In the genomic region with DNA sequence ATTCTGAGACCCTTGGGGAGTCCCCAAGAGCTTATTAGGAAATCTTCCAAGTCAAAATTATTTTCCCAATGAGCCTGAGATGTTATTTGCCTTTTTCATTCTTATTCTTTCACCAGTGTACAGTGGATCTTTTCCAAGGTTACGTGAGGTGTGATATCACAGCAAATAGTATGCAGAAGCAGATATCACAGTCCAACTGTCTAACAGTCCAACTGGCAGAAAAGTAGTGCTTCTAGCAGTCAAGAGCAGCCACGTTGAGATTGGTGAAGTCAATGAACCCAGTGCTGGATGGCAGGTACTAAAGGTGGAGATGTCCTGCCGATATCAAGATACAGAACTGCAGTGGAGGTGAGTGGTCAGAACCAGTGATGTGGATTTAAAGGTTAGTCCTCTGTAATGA, we compare ENCODE assay signal across 22 cellular contexts.
A peak's percentile ranks its signal among the peaks of the same experiment; 100 is the strongest.
DNase-seq lines count a peak whose midpoint lies in the region; ATAC-seq and TF ChIP-seq lines count a peak whose summit lies in the region.
"Had no signal": no experiment of that assay in that cellular context is flagged by ENCODE, and none has a peak within 500 bp of the region (broad histone marks: within the 10 kb centered on the region; RNA-seq: fewer than 3 reads in every experiment).

No MANE protein-coding gene starts in this region.

- no peaks in the 10 kb centered on the region for H3K27me3 Mint-ChIP-seq in activated T-cell treated with anti-CD3 and anti-CD28 coated beads, Interleukin-2, amount 50 U/mL, for 72 hours (ENCODE audit: low read depth)
- H3K27me3 Mint-ChIP-seq: CD4-positive, alpha-beta T cell had no signal

- H3K9me3 Mint-ChIP-seq in activated T-cell treated with anti-CD3 and anti-CD28 coated beads, Interleukin-2, amount 50 U/mL, for 72 hours = no peaks in the 10 kb centered on the region
- H3K9me3 Mint-ChIP-seq: CD14-positive monocyte; CD4-positive, alpha-beta T cell; CD8-positive, alpha-beta memory T cell; HFFc6 had no signal

- TF ChIP-seq POLR2A in right lobe of liver (IDR thresholded peaks at IDR 0.05) = no peak
- no peak for TF ChIP-seq POLR2A in esophagus squamous epithelium (IDR thresholded peaks at IDR 0.05)

- intact Hi-C loops in right lobe of liver (cut with DNase I) = no loop called here
- intact Hi-C loops in esophagus squamous epithelium (cut with DNase I) = no loop called here

- H3K9me3 ChIP-seq in Karpas-422 (ENCODE audit: low read length) = no peaks in the 10 kb centered on the region
- no peaks in the 10 kb centered on the region for H3K9me3 ChIP-seq in right lobe of liver
- no peaks in the 10 kb centered on the region for H3K9me3 ChIP-seq in esophagus squamous epithelium
- H3K9me3 ChIP-seq: A549; BE2C; BLaER1 treated with 17β-estradiol and CSF1 and Interleukin-3, amounts not matched to agents 10 nM and 100 nM; HAP-1 had no signal

- H3K4me2 ChIP-seq in Karpas-422 (ENCODE audit: low read depth, low read length, poor library complexity, severe bottlenecking) = peak overlapping the region; percentile 43
- H3K4me2 ChIP-seq: A549; BLaER1 treated with 17β-estradiol and CSF1 and Interleukin-3, amounts not matched to agents 10 nM and 100 nM had no signal

- H3K4me1 ChIP-seq in Karpas-422 (ENCODE audit: low read length) (peaks cover 63% of the 10 kb centered on the region), right lobe of liver (no peaks in the 10 kb centered on the region), esophagus squamous epithelium (no peaks in the 10 kb centered on the region)
- H3K4me1 ChIP-seq: BE2C, HAP-1 had no signal

- no peak for DNase-seq in activated T-cell treated with anti-CD3 and anti-CD28 coated beads, Interleukin-2, amount 50 U/mL, for 72 hours
- DNase-seq in activated T-cell treated with anti-CD3 and anti-CD28 coated beads, Interleukin-2, amount 50 U/mL, for 1 hour = no peak
- DNase-seq in Karpas-422 (no peak), right lobe of liver (no peak), NCI-H2081 (lab: John Stamatoyannopoulos, UW) (no peak), esophagus squamous epithelium (lab: John Stamatoyannopoulos, UW) (no peak)
- DNase-seq: 8988T; ACHN; AML-193; BE2C; CD4-positive, alpha-beta T cell; CD8-positive, alpha-beta memory T cell; DMS 273 treated with DMSO at 0.1 percent for 48 hours; DMS79; GF-D8; GOT3; HFFc6 had no signal

- H3K4me3 Mint-ChIP-seq in activated T-cell treated with anti-CD3 and anti-CD28 coated beads, Interleukin-2, amount 50 U/mL, for 72 hours = no peak overlapping the region
- H3K4me3 Mint-ChIP-seq: CD14-positive monocyte; CD4-positive, alpha-beta T cell; CD8-positive, alpha-beta memory T cell; HFFc6 had no signal

- H3K4me3 ChIP-seq in Karpas-422 (ENCODE audit: low read length) = no peak overlapping the region
- H3K4me3 ChIP-seq in right lobe of liver = no peak overlapping the region
- H3K4me3 ChIP-seq in esophagus squamous epithelium = no peak overlapping the region
- H3K4me3 ChIP-seq: A549; BLaER1 treated with 17β-estradiol and CSF1 and Interleukin-3, amounts not matched to agents 10 nM and 100 nM; HAP-1 had no signal

- no peaks in the 10 kb centered on the region for H4K20me1 ChIP-seq in Karpas-422 (ENCODE audit: insufficient read depth, low read depth, low read length)
- H4K20me1 ChIP-seq: BLaER1 treated with 17β-estradiol and CSF1 and Interleukin-3, amounts not matched to agents 10 nM and 100 nM had no signal

- no peak for ATAC-seq in activated T-cell treated with anti-CD3 and anti-CD28 coated beads, Interleukin-2, amount 50 U/mL, for 72 hours (replicated peaks in 1 of 2)
- ATAC-seq in right lobe of liver = peak in 3 of 4 donors; percentile 40 to 78 (median 76)
- no peak for ATAC-seq in HG03039 (IDR thresholded peaks at IDR 0.05; ENCODE audit: unreplicated experiment)
- ATAC-seq: A549 had no signal

- WGBS in right lobe of liver (ENCODE audit: insufficient coverage, low coverage, low lambda C conversion rate, missing lambda C conversion rate) = 25% methylated on average over 3 of the region's 3 CpGs
- WGBS in esophagus squamous epithelium, 2 donors = 65 to 76% methylated on average over 3 of the region's 3 CpGs

- H3K79me2 ChIP-seq in Karpas-422 (ENCODE audit: low read length) = no peaks in the 10 kb centered on the region

- peaks cover 31% of the 10 kb centered on the region for H3K4me1 Mint-ChIP-seq in activated T-cell treated with anti-CD3 and anti-CD28 coated beads, Interleukin-2, amount 50 U/mL, for 72 hours (ENCODE audit: low read depth)

- TF ChIP-seq CTCF in right lobe of liver (IDR thresholded peaks at IDR 0.05) = no peak
- no peak for TF ChIP-seq CTCF in esophagus squamous epithelium (IDR thresholded peaks at IDR 0.05)

- H3K27me3 ChIP-seq in Karpas-422 (ENCODE audit: low read length) (no peaks in the 10 kb centered on the region), right lobe of liver (no peaks in the 10 kb centered on the region), esophagus squamous epithelium (no peaks in the 10 kb centered on the region)
- H3K27me3 ChIP-seq: BE2C had no signal

- H3K36me3 Mint-ChIP-seq in activated T-cell treated with anti-CD3 and anti-CD28 coated beads, Interleukin-2, amount 50 U/mL, for 72 hours (ENCODE audit: insufficient read depth in 2 of 2) = peaks cover 0 to 4% of the 10 kb centered on the region in 2 donors
- H3K36me3 Mint-ChIP-seq: CD14-positive monocyte had no signal

- H3K9ac ChIP-seq in Karpas-422 (ENCODE audit: low read length) = peak overlapping the region; percentile 46; the same call in 1 of the 2 replicates
- H3K9ac ChIP-seq: BLaER1 treated with 17β-estradiol and CSF1 and Interleukin-3, amounts not matched to agents 10 nM and 100 nM had no signal

- H3K27ac Mint-ChIP-seq in activated T-cell treated with anti-CD3 and anti-CD28 coated beads, Interleukin-2, amount 50 U/mL, for 72 hours = peak overlapping the region; percentile 59
- H3K27ac Mint-ChIP-seq: CD4-positive, alpha-beta T cell; CD8-positive, alpha-beta memory T cell; HFFc6 had no signal

- H3K9me2 ChIP-seq in Karpas-422 (replicated peaks; ENCODE audit: insufficient read depth, low read length) = no peaks in the 10 kb centered on the region

- H3K27ac ChIP-seq in Karpas-422 (ENCODE audit: low read length) (peak overlapping the region; percentile 87), right lobe of liver (no peak overlapping the region), esophagus squamous epithelium (no peak overlapping the region)
- H3K27ac ChIP-seq: A549; BLaER1 treated with 17β-estradiol and CSF1 and Interleukin-3, amounts not matched to agents 10 nM and 100 nM had no signal

- no peak overlapping the region for H2AFZ ChIP-seq in Karpas-422 (ENCODE audit: low read length)

- H3K36me3 ChIP-seq in Karpas-422 (ENCODE audit: insufficient read depth, low read length) (no peaks in the 10 kb centered on the region), right lobe of liver (no peaks in the 10 kb centered on the region), esophagus squamous epithelium (no peaks in the 10 kb centered on the region)
- H3K36me3 ChIP-seq: BE2C; BLaER1 treated with 17β-estradiol and CSF1 and Interleukin-3, amounts not matched to agents 10 nM and 100 nM; HAP-1 had no signal

Comparison
In these comparisons a context has a peak if more than half of its experiments do, and no peak if none do; other contexts are left out.
1. ATAC-seq: peak in right lobe of liver (3 of 4); none in activated T-cell treated with anti-CD3 and anti-CD28 coated beads, Interleukin-2, amount 50 U/mL, for 72 hours (0 of 2) and HG03039 (single experiment).